19 cellular contexts compared by ENCODE assay signal in genomic region chr2:10183146-10183675, GRCh38.
A peak's percentile ranks its signal among the peaks of the same experiment; 100 is the strongest.
DNase-seq lines count a peak whose midpoint lies in the region; ATAC-seq and TF ChIP-seq lines count a peak whose summit lies in the region.
"Had no signal": no experiment of that assay in that cellular context is flagged by ENCODE, and none has a peak within 500 bp of the region (broad histone marks: within the 10 kb centered on the region; RNA-seq: fewer than 3 reads in every experiment).

No MANE protein-coding gene starts in this region.

- ATAC-seq in natural killer cell treated with Interleukin-12 subunit alpha and Interleukin-12 subunit beta and Interleukin-15 and Interleukin-18, amount 100 ng/mL, for 72 hours, result no peak
- ATAC-seq: K562 had no signal

- intact Hi-C loops in posterior vena cava (cut with DNase I), result no loop called here

- peak overlapping the region; percentile 65; the same call in 1 of the 2 replicates for H3K4me2 ChIP-seq in BLaER1

- in situ Hi-C loops in brain microvascular endothelial cell (cut with HindIII; ENCODE audit: low pct_ligation_motif_present, low sequenced_read_pairs), result no loop called here

- no peaks in the 10 kb centered on the region for H3K27me3 Mint-ChIP-seq in natural killer cell treated with Interleukin-12 subunit alpha and Interleukin-12 subunit beta and Interleukin-15 and Interleukin-18, amount 100 ng/mL, for 72 hours
- H3K27me3 Mint-ChIP-seq: B cell; CD4-positive, alpha-beta T cell had no signal

- no peak for TF ChIP-seq CTCF in brain microvascular endothelial cell (IDR thresholded peaks at IDR 0.05; ENCODE audit: low read depth, low read length, missing control alignments)

- no peak overlapping the region for H3K4me3 Mint-ChIP-seq in natural killer cell treated with Interleukin-12 subunit alpha and Interleukin-12 subunit beta and Interleukin-15 and Interleukin-18, amount 100 ng/mL, for 72 hours
- H3K4me3 Mint-ChIP-seq: B cell; CD4-positive, alpha-beta T cell; H9 had no signal

- DNase-seq in H7 (peak; percentile 19), islet precursor cell (peak; percentile 41), posterior vena cava (ENCODE audit: low spot score) (peak; percentile 47), brain microvascular endothelial cell (no peak), NCI-H510A (lab: John Stamatoyannopoulos, UW) (no peak)
- DNase-seq in natural killer cell treated with Interleukin-12 subunit alpha and Interleukin-12 subunit beta and Interleukin-15 and Interleukin-18, amount 100 ng/mL, for 72 hours (ENCODE audit: low spot score), result no peak
- DNase-seq: Caco-2; CD4-positive, alpha-beta T cell; DMS153; DMS79; GDM1; GOT3; H9; IMR-90 had no signal

- H3K36me3 ChIP-seq in BLaER1, result peaks cover 73% of the 10 kb centered on the region
- H3K36me3 ChIP-seq in H7 (replicated peaks; ENCODE audit: control insufficient read depth, insufficient read depth, low read length), result no peaks in the 10 kb centered on the region
- H3K36me3 ChIP-seq in brain microvascular endothelial cell (replicated peaks), result no peaks in the 10 kb centered on the region

- H3K9me3 Mint-ChIP-seq in natural killer cell treated with Interleukin-12 subunit alpha and Interleukin-12 subunit beta and Interleukin-15 and Interleukin-18, amount 100 ng/mL, for 72 hours, result no peaks in the 10 kb centered on the region

- H3K9ac ChIP-seq in BLaER1, result no peak overlapping the region

- peaks cover 23% of the 10 kb centered on the region for H3K4me1 ChIP-seq in BLaER1
- H3K4me1 ChIP-seq: Caco-2 had no signal

- H4K20me1 ChIP-seq in BLaER1, result no peaks in the 10 kb centered on the region

- peaks cover 4% of the 10 kb centered on the region for H3K36me3 Mint-ChIP-seq in natural killer cell treated with Interleukin-12 subunit alpha and Interleukin-12 subunit beta and Interleukin-15 and Interleukin-18, amount 100 ng/mL, for 72 hours

- H3K4me3 ChIP-seq in BLaER1, result no peak overlapping the region
- no peak overlapping the region for H3K4me3 ChIP-seq in H7 (ENCODE audit: insufficient read depth, low read depth, low read length)
- H3K4me3 ChIP-seq in brain microvascular endothelial cell (ENCODE audit: low read depth, low read length), result no peak overlapping the region
- H3K4me3 ChIP-seq: K562 had no signal

- peaks cover 10% of the 10 kb centered on the region; the same call in 1 of the 2 replicates for H3K9me3 ChIP-seq in BLaER1
- H3K9me3 ChIP-seq: Caco-2 had no signal

- H3K27ac Mint-ChIP-seq in natural killer cell treated with Interleukin-12 subunit alpha and Interleukin-12 subunit beta and Interleukin-15 and Interleukin-18, amount 100 ng/mL, for 72 hours, result no peak overlapping the region
- H3K27ac Mint-ChIP-seq: B cell; CD4-positive, alpha-beta T cell; H9 had no signal

- H3K27ac ChIP-seq in BLaER1, result no peak overlapping the region
- no peak overlapping the region for H3K27ac ChIP-seq in brain microvascular endothelial cell
- H3K27ac ChIP-seq: C4-2B, HL-60 had no signal

- H3K27me3 ChIP-seq in BLaER1, result no peaks in the 10 kb centered on the region
- H3K27me3 ChIP-seq in H7 (ENCODE audit: control insufficient read depth, insufficient read depth, low read length), result no peaks in the 10 kb centered on the region
- H3K27me3 ChIP-seq in brain microvascular endothelial cell (replicated peaks), result no peaks in the 10 kb centered on the region

- H3K4me1 Mint-ChIP-seq in natural killer cell treated with Interleukin-12 subunit alpha and Interleukin-12 subunit beta and Interleukin-15 and Interleukin-18, amount 100 ng/mL, for 72 hours (ENCODE audit: low read depth in 2 of 2), result no peaks in the 10 kb centered on the region
- H3K4me1 Mint-ChIP-seq: B cell had no signal

Comparison
In these comparisons a context has a peak if more than half of its experiments do, and no peak if none do; other contexts are left out.
1. DNase-seq: peak in H7 (single experiment), islet precursor cell (single experiment) and posterior vena cava (single experiment); none in brain microvascular endothelial cell (single experiment), natural killer cell treated with Interleukin-12 subunit alpha and Interleukin-12 subunit beta and Interleukin-15 and Interleukin-18, amount 100 ng/mL, for 72 hours (single experiment) and NCI-H510A (single experiment).